ENCODE assay signal across 24 cellular contexts in genomic region chr22:18121436-18122253, GRCh38. TPM values are rescaled to one million over a fixed set of nuclear protein-coding genes. Genes with fewer than 3 reads are reported as not detected.
A peak's percentile ranks its signal among the peaks of the same experiment; 100 is the strongest.
DNase-seq lines count a peak whose midpoint lies in the region; ATAC-seq and TF ChIP-seq lines count a peak whose summit lies in the region.
"Had no signal": no experiment of that assay in that cellular context is flagged by ENCODE, and none has a peak within 500 bp of the region (broad histone marks: within the 10 kb centered on the region; RNA-seq: fewer than 3 reads in every experiment).

No MANE protein-coding gene starts in this region.

- no peaks in the 10 kb centered on the region for H3K27me3 ChIP-seq in AG04450 (ENCODE audit: control insufficient read depth, insufficient read depth, low read length)
- no peaks in the 10 kb centered on the region for H3K27me3 ChIP-seq in effector memory CD4-positive, alpha-beta T cell (replicated peaks; ENCODE audit: control insufficient read depth, insufficient read depth, low read length, poor library complexity, severe bottlenecking)
- H3K27me3 ChIP-seq: spleen, suprapubic skin had no signal

- no peak for ATAC-seq in GM21515 (IDR thresholded peaks at IDR 0.05; ENCODE audit: unreplicated experiment)
- ATAC-seq: activated CD4-positive, CD25-positive, alpha-beta regulatory T cell treated with anti-CD3 and anti-CD28 coated beads, Interleukin-2, amount 50 U/mL, for 24 hours; stimulated activated memory B cell treated with anti-CD40 and anti-IgM and Interleukin-4, amounts not matched to agents 10 μg/mL and 1 μg/mL and 100 μg/mL, for 72 hours had no signal

- no peaks in the 10 kb centered on the region for H3K36me3 ChIP-seq in effector memory CD4-positive, alpha-beta T cell (ENCODE audit: control insufficient read depth, insufficient read depth, low read length)

- POLR2A ChIA-PET in AG04450 (lab: Yijun Ruan, JAX) = interaction anchor here (0.6 kb wide), 1 partner anchor 960 kb away, joined by 4 read pairs; no protein-coding TSS in a partner anchor

- H3K9me3 ChIP-seq in AG04450 (ENCODE audit: control insufficient read depth, insufficient read depth, low read length) = no peaks in the 10 kb centered on the region
- H3K9me3 ChIP-seq in effector memory CD4-positive, alpha-beta T cell (ENCODE audit: control insufficient read depth, low read length) = no peaks in the 10 kb centered on the region
- H3K9me3 ChIP-seq: spleen, suprapubic skin had no signal

- no peaks in the 10 kb centered on the region for H3K4me1 ChIP-seq in effector memory CD4-positive, alpha-beta T cell (ENCODE audit: control insufficient read depth, insufficient read depth, low read length, poor library complexity, severe bottlenecking)

- H3K27ac ChIP-seq in AG04450 (ENCODE audit: low read depth, low read length) = no peak overlapping the region
- H3K27ac ChIP-seq in effector memory CD4-positive, alpha-beta T cell (ENCODE audit: insufficient read depth, low read length, poor library complexity, severe bottlenecking) = no peak overlapping the region
- H3K27ac ChIP-seq: spleen, suprapubic skin had no signal

- TF ChIP-seq CTCF in AG04450 (IDR thresholded peaks at IDR 0.05; ENCODE audit: low read depth, low read length) = peak; percentile 24

- DNase-seq in AG04450 (ENCODE audit: low read depth, low spot score) (no peak), HuH-7 (ENCODE audit: low spot score) (peak; percentile 40), ecto neural progenitor cell (ENCODE audit: low spot score) (peak; percentile 49), islet precursor cell (peak; percentile 68), NCI-H526 treated with DMSO at 0.1 percent for 48 hours (lab: John Stamatoyannopoulos, UW) (no peak)
- DNase-seq in activated naive CD4-positive, alpha-beta T cell treated with Interleukin-2 at 50 U/mL for 16 hours = no peak
- no peak for DNase-seq in effector memory CD4-positive, alpha-beta T cell
- DNase-seq: activated CD4-positive, alpha-beta memory T cell treated with anti-CD3 and anti-CD28 coated beads, Interleukin-2, amount 10 ng/mL, durations not matched to agents 7 days and 5 days; activated effector memory CD4-positive, alpha-beta T cell treated with Interleukin-2 at 50 U/mL for 16 hours; activated naive CD8-positive, alpha-beta T cell treated with anti-CD3 and anti-CD28 coated beads, Interleukin-2, amount 10 ng/mL, durations not matched to agents 7 days and 5 days; C1 segment of cervical spinal cord; mesenchymal stem cell; NCI-H1105; NCI-H2029; NCI-H2227 treated with DMSO at 0.1 percent for 48 hours; occipital lobe; OCI-M1; spleen; stimulated activated CD4-positive, alpha-beta T cell treated with anti-CD3 and anti-CD28 coated beads, Interleukin-4, amount 100 ng/mL, for 1 hour; SW 1271 had no signal

- no peak overlapping the region for H3K4me3 ChIP-seq in AG04450 (ENCODE audit: low read depth, low read length)
- H3K4me3 ChIP-seq in effector memory CD4-positive, alpha-beta T cell (ENCODE audit: insufficient read depth, low read depth, low read length, poor library complexity, severe bottlenecking) = no peak overlapping the region
- H3K4me3 ChIP-seq: spleen, suprapubic skin had no signal

- CTCF ChIA-PET in AG04450 (lab: Charles Lee) = no interaction called here

RNA-seq across cellular contexts. Expression of gene TUBA8, which starts 11.0 kb away (rescaled TPM):
- polyA plus RNA-seq in AG04450 (2011; rRNA removed) = 2.7 and 3.0 TPM in 2 replicates
- 2.7 and 3.5 TPM in 2 replicates for polyA minus RNA-seq in AG04450 (2011; rRNA and poly(A)+ RNA removed)

RNA-seq across cellular contexts. Expression of gene USP18, which starts 28.3 kb away (rescaled TPM):
- polyA plus RNA-seq in AG04450 (2011; rRNA removed) = 25.2 and 26.7 TPM in 2 replicates
- 12.2 and 14.6 TPM in 2 replicates for polyA minus RNA-seq in AG04450 (2011; rRNA and poly(A)+ RNA removed)

RNA-seq across cellular contexts. Expression of gene PEX26, which starts 43.9 kb away (rescaled TPM):
- polyA plus RNA-seq in AG04450 (2011; rRNA removed) = 20.8 and 24.8 TPM in 2 replicates
- 27.3 and 35.8 TPM in 2 replicates for polyA minus RNA-seq in AG04450 (2011; rRNA and poly(A)+ RNA removed)

Comparison
In these comparisons a context has a peak if more than half of its experiments do, and no peak if none do; other contexts are left out.
1. DNase-seq: peak in HuH-7 (single experiment), ecto neural progenitor cell (single experiment) and islet precursor cell (single experiment); none in AG04450 (single experiment), NCI-H526 treated with DMSO at 0.1 percent for 48 hours (single experiment), activated naive CD4-positive, alpha-beta T cell treated with Interleukin-2 at 50 U/mL for 16 hours (single experiment) and effector memory CD4-positive, alpha-beta T cell (0 of 3).